Comparison of ENCODE assay signal across 9 cellular contexts in genomic region chr16:89016561-89016960, GRCh38. TPM values are rescaled to one million over a fixed set of nuclear protein-coding genes. Genes with fewer than 3 reads are reported as not detected.
DNase-seq lines count a peak whose midpoint lies in the region; ATAC-seq, FAIRE-seq and TF ChIP-seq lines count a peak whose summit lies in the region.
"Not testable (repeated sequence)": the region's sequence is repeated elsewhere in the genome, so short reads cannot be mapped to it uniquely, and the experiment has no call there.
"Had no signal": no experiment of that assay in that cellular context is flagged by ENCODE, and none has a peak within 500 bp of the region (broad histone marks: within the 10 kb centered on the region; RNA-seq: fewer than 3 reads in every experiment).

No MANE protein-coding gene starts in this region.

- not testable (repeated sequence) for H3K36me3 ChIP-seq in KOPT-K1 (ENCODE audit: insufficient read depth, low read length); bronchial epithelial cell (ENCODE audit: control insufficient read depth, insufficient read depth, low read length); lower lobe of right lung; spleen

- not testable (repeated sequence) for H3K36me3 Mint-ChIP-seq in nephron progenitor cell (ENCODE audit: low read depth)

- not testable (repeated sequence) for DNase-seq in bronchial epithelial cell (ENCODE audit: low read depth); nephron progenitor cell
- peak; percentile 58 for DNase-seq in Right ventricle myocardium inferior (ENCODE audit: missing footprints)
- peak in 2 of 3 donors; percentile 3 to 18 for DNase-seq in right cardiac atrium
- DNase-seq in lower lobe of right lung, result peak; percentile 31
- DNase-seq in spleen, result peak; percentile 31

- not testable (repeated sequence) for H3K9me3 ChIP-seq in KOPT-K1 (ENCODE audit: insufficient read depth, low read length, poor library complexity, severe bottlenecking); right cardiac atrium (ENCODE audit: control insufficient read depth, low read length); lower lobe of right lung; spleen

- TF ChIP-seq POLR2A in spleen (IDR thresholded peaks at IDR 0.05), result not testable (repeated sequence)

- peak; percentile 55 for FAIRE-seq in bronchial epithelial cell (lab: Jason Lieb, UNC)

- peaks cover 17% of the 10 kb centered on the region for H3K27me3 Mint-ChIP-seq in nephron progenitor cell (ENCODE audit: low read depth, poor library complexity)

- H3K27ac ChIP-seq in KOPT-K1 (ENCODE audit: low read depth, low read length, poor library complexity, severe bottlenecking), result peak overlapping the region; percentile 79
- H3K27ac ChIP-seq in right cardiac atrium (ENCODE audit: low read length); lower lobe of right lung; spleen: not testable (repeated sequence)

- H3K4me3 Mint-ChIP-seq in nephron progenitor cell, result not testable (repeated sequence)

- not testable (repeated sequence) for TF ChIP-seq CTCF in bronchial epithelial cell (IDR thresholded peaks at IDR 0.05; ENCODE audit: insufficient read depth, low read length, severe bottlenecking); lower lobe of right lung (IDR thresholded peaks at IDR 0.05); nephron progenitor cell (IDR thresholded peaks at IDR 0.05); spleen (IDR thresholded peaks at IDR 0.05 in 8 of 11, conservative IDR thresholded peaks at IDR 0.05 in 3 of 11)

- peak overlapping the region; percentile 51 for H3K27ac Mint-ChIP-seq in nephron progenitor cell

- ATAC-seq in Right ventricle myocardium inferior, right cardiac atrium, lower lobe of right lung: not testable (repeated sequence)

- not testable (repeated sequence) for H3K4me1 ChIP-seq in right cardiac atrium (ENCODE audit: control insufficient read depth, insufficient read depth, low read length); lower lobe of right lung; spleen

- not testable (repeated sequence) for H3K27me3 ChIP-seq in bronchial epithelial cell (ENCODE audit: control insufficient read depth, insufficient read depth, low read length); right cardiac atrium (ENCODE audit: control insufficient read depth, insufficient read depth)
- peaks cover 20% of the 10 kb centered on the region for H3K27me3 ChIP-seq in lower lobe of right lung (ENCODE audit: low read depth)
- peaks cover 0 to 68% (median 15%) of the 10 kb centered on the region in 7 donors for H3K27me3 ChIP-seq in spleen (replicated peaks in 1 of 7)

- not testable (repeated sequence) for H3K4me1 Mint-ChIP-seq in nephron progenitor cell

- not testable (repeated sequence) for H3K4me3 ChIP-seq in bronchial epithelial cell (ENCODE audit: low read depth, low read length); right cardiac atrium (ENCODE audit: low read length); lower lobe of right lung; spleen

- not testable (repeated sequence) for H3K9me3 Mint-ChIP-seq in nephron progenitor cell

- intact Hi-C loops in Right ventricle myocardium inferior (cut with DNase I); right cardiac atrium (cut with DNase I); lower lobe of right lung (cut with DNase I); spleen (cut with DNase I; ENCODE audit: low total_unique reads): not testable (repeated sequence)

- 93% methylated on average over 10 of the region's 10 CpGs for WGBS in right cardiac atrium
- 80 to 96% (median 92%) methylated on average over 7 to 10 of the region's 10 CpGs for WGBS in spleen, 5 donors

RNA-seq across cellular contexts. Expression of gene CBFA2T3, which starts 39.6 kb away (rescaled TPM):
- total RNA-seq in bronchial epithelial cell (0.13 and 0.26 TPM in 2 replicates), Right ventricle myocardium inferior (11.1 TPM), right cardiac atrium (1 to 10 TPM; 5.6 to 8.5 (median 6.9) TPM), lower lobe of right lung (14.3 TPM), spleen (10 to 100 TPM; 10.5 to 59.8 (median 56.3) TPM)
- polyA plus RNA-seq in right cardiac atrium (7.3 TPM), spleen (10 to 100 TPM in 2 of 3 donors, 1 to 10 TPM in 1; 8.4 to 25.1 (median 14.3) TPM)
- total RNA-seq: A172 had no signal
- polyA plus RNA-seq: BJ had no signal
